In the genomic region with DNA sequence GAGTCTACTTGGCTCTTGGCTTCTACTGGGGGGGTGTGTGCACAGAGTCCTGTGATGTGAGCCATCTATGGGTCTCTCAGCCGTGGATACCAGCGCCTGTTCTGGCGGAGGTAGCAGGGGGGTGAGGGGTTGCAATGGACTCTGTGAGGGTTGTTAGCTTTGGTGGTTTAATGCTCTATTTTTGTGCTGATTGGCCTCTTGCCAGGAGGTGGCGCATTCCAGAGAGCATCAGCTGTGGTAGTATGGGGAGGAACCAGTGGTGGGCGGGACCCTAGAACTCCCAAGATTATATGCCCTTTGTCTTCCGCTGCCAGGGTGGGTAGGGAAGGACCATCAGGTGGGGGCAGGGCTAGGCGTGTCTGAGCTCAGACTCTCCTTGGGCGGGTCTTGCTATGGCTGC, we compare ENCODE assay signal across 1 cellular context.
TF ChIP-seq lines count a peak whose summit lies in the region.

No MANE protein-coding gene starts in this region.

TF ChIP-seq in H1, 55 proteins besides CTCF, POLR2A, EP300 and RAD21:
- TF ChIP-seq RBBP5 (IDR thresholded peaks at IDR 0.05; ENCODE audit: borderline replicate concordance, low read depth, low read length) (peak; percentile 60; the same call in 1 of the 2 replicates), TEAD4 (IDR thresholded peaks at IDR 0.05; ENCODE audit: low read depth, low read length) (peak; percentile 65; the same call in 1 of the 2 replicates)
